In genomic region chr15:36680751-36681150, GRCh38 we compare ENCODE assay signal across 8 cellular contexts.
"Had no signal": no experiment of that assay in that cellular context is flagged by ENCODE, and none has a peak within 500 bp of the region (broad histone marks: within the 10 kb centered on the region; RNA-seq: fewer than 3 reads in every experiment).

No MANE protein-coding gene starts in this region.

- H3K36me3 ChIP-seq: HAP-1 had no signal

- H3K4me3 ChIP-seq: GM23248, HAP-1 had no signal

- DNase-seq: GM23248, GOT3, H7, KBM-7 had no signal

- H3K9me3 ChIP-seq: HAP-1 had no signal

- FAIRE-seq: HepG2 had no signal

- H3K27ac ChIP-seq: GM23248, HL-60 had no signal

- H3K9ac ChIP-seq: GM23248 had no signal

- ATAC-seq: HCT116, HepG2 had no signal
